ENCODE assay signal across 8 cellular contexts in genomic region chr5:139262414-139263139, GRCh38. TPM values are rescaled to one million over a fixed set of nuclear protein-coding genes. Genes with fewer than 3 reads are reported as not detected.
A peak's percentile ranks its signal among the peaks of the same experiment; 100 is the strongest.
DNase-seq lines count a peak whose midpoint lies in the region; ATAC-seq, FAIRE-seq and TF ChIP-seq lines count a peak whose summit lies in the region.

No MANE protein-coding gene starts in this region.

- peak; percentile 78 for TF ChIP-seq CTCF in nephron progenitor cell (IDR thresholded peaks at IDR 0.05)

- peak; percentile 70 for ATAC-seq in GM21447 (IDR thresholded peaks at IDR 0.05; ENCODE audit: unreplicated experiment)
- ATAC-seq in activated T-cell treated with anti-CD3 and anti-CD28 coated beads, Interleukin-2, amount 50 U/mL, for 72 hours (replicated peaks in 1 of 2): peak; percentile 99 to 100

- no peaks in the 10 kb centered on the region for H3K27me3 ChIP-seq in CD8-positive, alpha-beta memory T cell (ENCODE audit: insufficient read depth, low read length, poor library complexity, severe bottlenecking)

- no peak overlapping the region for H3K4me3 Mint-ChIP-seq in CD8-positive, alpha-beta memory T cell
- no peak overlapping the region for H3K4me3 Mint-ChIP-seq in activated T-cell treated with anti-CD3 and anti-CD28 coated beads, Interleukin-2, amount 50 U/mL, for 72 hours
- H3K4me3 Mint-ChIP-seq in nephron progenitor cell: no peak overlapping the region

- peak; percentile 16 to 74 (median 42) for DNase-seq in CD8-positive, alpha-beta memory T cell
- DNase-seq in Kasumi-1 (lab: John Stamatoyannopoulos, UW) (peak; percentile 96), RCC 7860 (ENCODE audit: low spot score) (peak; percentile 81), fibroblast of peridontal ligament (ENCODE audit: extremely low read depth) (peak; percentile 96), nephron progenitor cell (peak; percentile 80), stromal cell of bone marrow (ENCODE audit: low read depth) (peak; percentile 91)
- DNase-seq in activated T-cell treated with anti-CD3 and anti-CD28 coated beads, Interleukin-2, amount 50 U/mL, for 72 hours: peak; percentile 69 to 79

- H3K36me3 Mint-ChIP-seq in CD8-positive, alpha-beta memory T cell: no peaks in the 10 kb centered on the region
- H3K36me3 Mint-ChIP-seq in activated T-cell treated with anti-CD3 and anti-CD28 coated beads, Interleukin-2, amount 50 U/mL, for 72 hours (ENCODE audit: insufficient read depth in 2 of 2): no peaks in the 10 kb centered on the region
- H3K36me3 Mint-ChIP-seq in nephron progenitor cell (ENCODE audit: low read depth): no peaks in the 10 kb centered on the region

- CTCF ChIA-PET in CD8-positive, alpha-beta memory T cell (lab: Charles Lee): interaction anchor here (1.5 to 1.6 kb wide), 4 partner anchors 10 to 683 kb away, joined by 3 to 7 read pairs (median 4); no protein-coding TSS in a partner anchor

- peaks cover 0 to 12% (median 11%) of the 10 kb centered on the region in 3 donors for H3K4me1 Mint-ChIP-seq in CD8-positive, alpha-beta memory T cell
- H3K4me1 Mint-ChIP-seq in activated T-cell treated with anti-CD3 and anti-CD28 coated beads, Interleukin-2, amount 50 U/mL, for 72 hours (ENCODE audit: low read depth): peaks cover 21% of the 10 kb centered on the region
- peaks cover 24% of the 10 kb centered on the region for H3K4me1 Mint-ChIP-seq in nephron progenitor cell

- no peaks in the 10 kb centered on the region for H3K4me1 ChIP-seq in CD8-positive, alpha-beta memory T cell (ENCODE audit: insufficient read depth, low read length)

- H3K36me3 ChIP-seq in CD8-positive, alpha-beta memory T cell (ENCODE audit: insufficient read depth, low read length): no peaks in the 10 kb centered on the region

- H3K27ac Mint-ChIP-seq in CD8-positive, alpha-beta memory T cell: peak overlapping the region in 1 of 8 donors; percentile 26
- no peak overlapping the region for H3K27ac Mint-ChIP-seq in activated T-cell treated with anti-CD3 and anti-CD28 coated beads, Interleukin-2, amount 50 U/mL, for 72 hours
- peak overlapping the region; percentile 70 for H3K27ac Mint-ChIP-seq in nephron progenitor cell

- POLR2A ChIA-PET in CD8-positive, alpha-beta memory T cell (lab: Charles Lee): no interaction called here

- peak; percentile 30 for FAIRE-seq in RCC 7860 (lab: Jason Lieb, UNC)

- H3K27me3 Mint-ChIP-seq in CD8-positive, alpha-beta memory T cell: peaks cover 9 to 10% of the 10 kb centered on the region in 2 donors
- peaks cover 27% of the 10 kb centered on the region for H3K27me3 Mint-ChIP-seq in activated T-cell treated with anti-CD3 and anti-CD28 coated beads, Interleukin-2, amount 50 U/mL, for 72 hours (ENCODE audit: low read depth)
- H3K27me3 Mint-ChIP-seq in nephron progenitor cell (ENCODE audit: low read depth, poor library complexity): peaks cover 10% of the 10 kb centered on the region

- H3K4me3 ChIP-seq in CD8-positive, alpha-beta memory T cell (ENCODE audit: low read length): no peak overlapping the region

- H3K9me3 Mint-ChIP-seq in CD8-positive, alpha-beta memory T cell: no peaks in the 10 kb centered on the region
- H3K9me3 Mint-ChIP-seq in activated T-cell treated with anti-CD3 and anti-CD28 coated beads, Interleukin-2, amount 50 U/mL, for 72 hours: no peaks in the 10 kb centered on the region
- peaks cover 3% of the 10 kb centered on the region for H3K9me3 Mint-ChIP-seq in nephron progenitor cell

- no peak overlapping the region for H3K27ac ChIP-seq in CD8-positive, alpha-beta memory T cell (ENCODE audit: low read depth, low read length)

- no peaks in the 10 kb centered on the region for H3K9me3 ChIP-seq in CD8-positive, alpha-beta memory T cell (ENCODE audit: low read length)

RNA-seq across cellular contexts. Expression of gene MATR3, which starts 31.0 kb away (rescaled TPM):
- total RNA-seq in CD8-positive, alpha-beta memory T cell: 100 to 1,000 TPM; 184 to 199 TPM
- 364 TPM for polyA plus RNA-seq in CD8-positive, alpha-beta memory T cell
- 100 to 1,000 TPM; 124 to 164 TPM for total RNA-seq in activated T-cell treated with anti-CD3 and anti-CD28 coated beads, Interleukin-2, amount 50 U/mL, for 72 hours

Comparison
In these comparisons a context has a peak if more than half of its experiments do, and no peak if none do; other contexts are left out.
1. DNase-seq: peak in every context shown above with its lines; median percentile 96 in Kasumi-1; 96 in fibroblast of peridontal ligament; 91 in stromal cell of bone marrow; 81 in RCC 7860; 80 in nephron progenitor cell; 74 in activated T-cell treated with anti-CD3 and anti-CD28 coated beads, Interleukin-2, amount 50 U/mL, for 72 hours; 42 in CD8-positive, alpha-beta memory T cell.